ENCODE assay signal across 28 cellular contexts in the genomic region with DNA sequence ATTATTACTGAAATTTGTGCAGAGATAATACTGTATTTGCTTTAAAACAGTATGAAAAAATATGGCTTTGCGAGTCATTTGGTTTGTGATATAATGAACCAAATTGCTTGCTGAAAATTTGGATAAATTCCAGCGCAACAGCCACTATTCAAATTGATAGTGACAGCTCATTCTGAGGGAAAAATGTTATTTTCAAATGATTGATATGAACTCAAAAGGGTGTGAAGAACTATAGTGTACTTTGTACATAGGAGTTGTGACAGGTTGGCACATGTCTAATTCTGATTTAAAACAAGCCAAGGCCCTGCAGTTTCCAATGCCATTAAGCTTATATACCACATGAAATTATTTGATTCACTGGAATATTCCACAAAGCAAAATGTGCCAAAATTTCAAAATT.
"Had no signal": no experiment of that assay in that cellular context is flagged by ENCODE, and none has a peak within 500 bp of the region (broad histone marks: within the 10 kb centered on the region; RNA-seq: fewer than 3 reads in every experiment).

No MANE protein-coding gene starts in this region.

- H3K4me1 Mint-ChIP-seq: naive thymus-derived CD4-positive, alpha-beta T cell; natural killer cell; nephron; neural crest cell; stimulated activated memory B cell treated with anti-CD40 and anti-IgM and Interleukin-4, amounts not matched to agents 10 μg/mL and 1 μg/mL and 100 μg/mL, for 72 hours; stimulated activated naive CD8-positive, alpha-beta T cell treated with anti-CD3 and anti-CD28 coated beads, Interleukin-15, amount 100 ng/mL, for 72 hours had no signal

- ATAC-seq: naive thymus-derived CD4-positive, alpha-beta T cell; natural killer cell; pancreas; right cardiac atrium; right lobe of liver; stimulated activated memory B cell treated with anti-CD40 and anti-IgM and Interleukin-4, amounts not matched to agents 10 μg/mL and 1 μg/mL and 100 μg/mL, for 72 hours; stimulated activated naive CD8-positive, alpha-beta T cell treated with anti-CD3 and anti-CD28 coated beads, Interleukin-15, amount 100 ng/mL, for 72 hours; stimulated activated naive CD8-positive, alpha-beta T cell treated with anti-CD3 and anti-CD28 coated beads, Interleukin-15, Interleukin-2, amounts not matched to agents 100 U/mL and 50 U/mL, for 24 hours; upper lobe of right lung had no signal

- H3K4me3 ChIP-seq: pancreas, prostate gland, right lobe of liver, sigmoid colon, suprapubic skin, testis, tibial artery, transverse colon, upper lobe of right lung, uterus had no signal

- H3K4me3 Mint-ChIP-seq: naive thymus-derived CD4-positive, alpha-beta T cell; natural killer cell; nephron; neural crest cell; stimulated activated memory B cell treated with anti-CD40 and anti-IgM and Interleukin-4, amounts not matched to agents 10 μg/mL and 1 μg/mL and 100 μg/mL, for 72 hours; stimulated activated naive CD8-positive, alpha-beta T cell treated with anti-CD3 and anti-CD28 coated beads, Interleukin-15, amount 100 ng/mL, for 72 hours; type B pancreatic cell had no signal

- H3K27me3 Mint-ChIP-seq: naive thymus-derived CD4-positive, alpha-beta T cell; stimulated activated memory B cell treated with anti-CD40 and anti-IgM and Interleukin-4, amounts not matched to agents 10 μg/mL and 1 μg/mL and 100 μg/mL, for 72 hours; stimulated activated naive CD8-positive, alpha-beta T cell treated with anti-CD3 and anti-CD28 coated beads, Interleukin-15, amount 100 ng/mL, for 72 hours; type B pancreatic cell had no signal

- DNase-seq: naive thymus-derived CD4-positive, alpha-beta T cell; natural killer cell; nucleus accumbens; pancreas; retina; right cardiac atrium; right lobe of liver; sigmoid colon; small intestine; stimulated activated CD4-positive, alpha-beta T cell treated with anti-CD3 and anti-CD28 coated beads, Interleukin-1b, Interleukin-23, amount 100 ng/mL, for 48 hours; stimulated activated CD4-positive, alpha-beta T cell treated with anti-CD3 and anti-CD28 coated beads, Interleukin-4, amount 100 ng/mL, for 1 hour; stimulated activated CD4-positive, alpha-beta T cell treated with anti-CD3 and anti-CD28 coated beads, Interleukin-4, amount 100 ng/mL, for 4 hours; stimulated activated CD8-positive, alpha-beta memory T cell treated with anti-CD3 and anti-CD28 coated beads, Interleukin-4, amount 100 ng/mL, for 48 hours; stimulated activated naive CD4-positive, alpha-beta T cell; stimulated activated naive CD8-positive, alpha-beta T cell treated with anti-CD3 and anti-CD28 coated beads, Interleukin-15, amount 100 ng/mL, for 72 hours; stimulated activated naive CD8-positive, alpha-beta T cell treated with anti-CD3 and anti-CD28 coated beads, Interleukin-15, Interleukin-2, amounts not matched to agents 100 U/mL and 50 U/mL, for 24 hours; substantia nigra; testis; tibial artery; transverse colon; upper lobe of right lung; uterus had no signal

- H3K9me3 Mint-ChIP-seq: nephron, neural crest cell, type B pancreatic cell had no signal

- H3K27ac Mint-ChIP-seq: naive thymus-derived CD4-positive, alpha-beta T cell; natural killer cell; nephron; stimulated activated memory B cell treated with anti-CD40 and anti-IgM and Interleukin-4, amounts not matched to agents 10 μg/mL and 1 μg/mL and 100 μg/mL, for 72 hours; stimulated activated naive CD8-positive, alpha-beta T cell treated with anti-CD3 and anti-CD28 coated beads, Interleukin-15, amount 100 ng/mL, for 72 hours; type B pancreatic cell had no signal

- H3K36me3 Mint-ChIP-seq: naive thymus-derived CD4-positive, alpha-beta T cell; stimulated activated memory B cell treated with anti-CD40 and anti-IgM and Interleukin-4, amounts not matched to agents 10 μg/mL and 1 μg/mL and 100 μg/mL, for 72 hours; type B pancreatic cell had no signal
